1 cellular context compared by ENCODE assay signal in genomic region chr7:11109659-11110058, GRCh38.
TF ChIP-seq lines count a peak whose summit lies in the region.

No MANE protein-coding gene starts in this region.

TF ChIP-seq in HepG2, 621 proteins besides CTCF, POLR2A, EP300 and RAD21 (continued from another document):
- TF ChIP-seq ZBTB7A (CRISPR knock-in tag; IDR thresholded peaks at IDR 0.05) (no peak), MAFK (conservative IDR thresholded peaks at IDR 0.05 in 1 of 2, IDR thresholded peaks at IDR 0.05 in 1 of 2; ENCODE audit: low read length in 2 of 2) (peak; percentile 73 to 91), KAT7 (CRISPR knock-in tag; IDR thresholded peaks at IDR 0.05; ENCODE audit: borderline replicate concordance) (no peak), TAF1 (CRISPR knock-in tag; IDR thresholded peaks at IDR 0.05) (no peak), NR3C1 (CRISPR knock-in tag; IDR thresholded peaks at IDR 0.05) (no peak), MAFF (IDR thresholded peaks at IDR 0.05; ENCODE audit: low read depth, low read length) (peak; percentile 80), NCOR1 (IDR thresholded peaks at IDR 0.05; ENCODE audit: borderline replicate concordance, low read length) (no peak)
